ENCODE assay signal across 20 cellular contexts in genomic region chr13:113161433-113161832, GRCh38. TPM values are rescaled to one million over a fixed set of nuclear protein-coding genes. Genes with fewer than 3 reads are reported as not detected.
DNase-seq lines count a peak whose midpoint lies in the region; ATAC-seq lines count a peak whose summit lies in the region.
"Had no signal": no experiment of that assay in that cellular context is flagged by ENCODE, and none has a peak within 500 bp of the region (broad histone marks: within the 10 kb centered on the region; RNA-seq: fewer than 3 reads in every experiment).

No MANE protein-coding gene starts in this region.

- H3K9me3 ChIP-seq in naive thymus-derived CD4-positive, alpha-beta T cell (ENCODE audit: control insufficient read depth in 2 of 3, low read length in 3 of 3) = no peaks in the 10 kb centered on the region
- H3K9me3 ChIP-seq: gastroesophageal sphincter, neutrophil, tibial nerve had no signal

- H3K27me3 Mint-ChIP-seq in T-helper 1 cell treated with Interleukin-12 subunit alpha and Interleukin-12 subunit beta and Interleukin-4 antibody, amounts not matched to agents 30 μg/mL and 1 μg/mL, for 36 hours (ENCODE audit: low read depth) = peaks cover 12% of the 10 kb centered on the region
- no peaks in the 10 kb centered on the region for H3K27me3 Mint-ChIP-seq in activated CD8-positive, alpha-beta T cell treated with anti-CD3 and anti-CD28 coated beads, Interleukin-2, amount 10 ng/mL, durations not matched to agents 7 days and 5 days (ENCODE audit: low read depth)
- H3K27me3 Mint-ChIP-seq in naive thymus-derived CD4-positive, alpha-beta T cell = peaks cover 0 to 4% (median 0%) of the 10 kb centered on the region in 5 donors

- peaks cover 13% of the 10 kb centered on the region for H3K4me1 Mint-ChIP-seq in T-helper 1 cell treated with Interleukin-12 subunit alpha and Interleukin-12 subunit beta and Interleukin-4 antibody, amounts not matched to agents 30 μg/mL and 1 μg/mL, for 36 hours (ENCODE audit: low read depth)
- H3K4me1 Mint-ChIP-seq in activated CD8-positive, alpha-beta T cell treated with anti-CD3 and anti-CD28 coated beads, Interleukin-2, amount 10 ng/mL, durations not matched to agents 7 days and 5 days (ENCODE audit: low read depth) = peaks cover 26% of the 10 kb centered on the region
- H3K4me1 Mint-ChIP-seq in naive thymus-derived CD4-positive, alpha-beta T cell = peaks cover 5 to 43% (median 34%) of the 10 kb centered on the region in 7 donors

- CTCF ChIA-PET in activated CD8-positive, alpha-beta T cell treated with anti-CD3 and anti-CD28 coated beads, Interleukin-2, amount 10 ng/mL, durations not matched to agents 7 days and 5 days (lab: Charles Lee) = no interaction called here
- CTCF ChIA-PET in naive thymus-derived CD4-positive, alpha-beta T cell (lab: Charles Lee) = no interaction called here

- DNase-seq in T-helper 1 cell = no peak
- peak; percentile 10 for DNase-seq in COR-L47 (lab: John Stamatoyannopoulos, UW)
- DNase-seq in activated CD8-positive, alpha-beta T cell treated with anti-CD3 and anti-CD28 coated beads, Interleukin-2, amount 10 ng/mL, durations not matched to agents 7 days and 5 days = no peak
- DNase-seq in naive thymus-derived CD4-positive, alpha-beta T cell = no peak
- DNase-seq in effector CD8-positive, alpha-beta T cell (lab: John Stamatoyannopoulos, UW) = no peak
- DNase-seq in DMS 273 treated with DMSO at 0.1 percent for 48 hours (lab: John Stamatoyannopoulos, UW) = no peak
- DNase-seq: dermis blood vessel endothelial cell, GM23248, NCI-H1930, NCI-H510A, retina had no signal

- peak overlapping the region; percentile 78 for H3K4me3 Mint-ChIP-seq in T-helper 1 cell treated with Interleukin-12 subunit alpha and Interleukin-12 subunit beta and Interleukin-4 antibody, amounts not matched to agents 30 μg/mL and 1 μg/mL, for 36 hours
- no peak overlapping the region for H3K4me3 Mint-ChIP-seq in activated CD8-positive, alpha-beta T cell treated with anti-CD3 and anti-CD28 coated beads, Interleukin-2, amount 10 ng/mL, durations not matched to agents 7 days and 5 days
- H3K4me3 Mint-ChIP-seq in naive thymus-derived CD4-positive, alpha-beta T cell = peak overlapping the region in 6 of 10 donors; percentile 8 to 88 (median 48)

- no peaks in the 10 kb centered on the region for H3K36me3 ChIP-seq in naive thymus-derived CD4-positive, alpha-beta T cell (ENCODE audit: control insufficient read depth in 2 of 3, insufficient read depth in 3 of 3, low read length in 3 of 3)
- H3K36me3 ChIP-seq: gastroesophageal sphincter, neutrophil, tibial nerve had no signal

- H3K27me3 ChIP-seq in naive thymus-derived CD4-positive, alpha-beta T cell (ENCODE audit: control insufficient read depth in 2 of 2, insufficient read depth in 2 of 2, low read length in 2 of 2) = no peaks in the 10 kb centered on the region

- ATAC-seq in activated CD8-positive, alpha-beta T cell treated with anti-CD3 and anti-CD28 coated beads, Interleukin-2, amount 10 ng/mL, durations not matched to agents 7 days and 5 days = no peak
- no peak for ATAC-seq in naive thymus-derived CD4-positive, alpha-beta T cell
- ATAC-seq in GM18873 (IDR thresholded peaks at IDR 0.05; ENCODE audit: low FRiP score, unreplicated experiment) = no peak
- ATAC-seq: gastroesophageal sphincter had no signal

- H3K27ac ChIP-seq in naive thymus-derived CD4-positive, alpha-beta T cell (ENCODE audit: low read depth, low read length) = peak overlapping the region; percentile 29
- H3K27ac ChIP-seq: gastroesophageal sphincter, GM23248, neutrophil, tibial nerve had no signal

- H3K9me3 Mint-ChIP-seq in T-helper 1 cell treated with Interleukin-12 subunit alpha and Interleukin-12 subunit beta and Interleukin-4 antibody, amounts not matched to agents 30 μg/mL and 1 μg/mL, for 36 hours = peaks cover 8% of the 10 kb centered on the region
- H3K9me3 Mint-ChIP-seq in activated CD8-positive, alpha-beta T cell treated with anti-CD3 and anti-CD28 coated beads, Interleukin-2, amount 10 ng/mL, durations not matched to agents 7 days and 5 days (ENCODE audit: insufficient read depth) = peaks cover 8% of the 10 kb centered on the region
- peaks cover 0 to 7% (median 0%) of the 10 kb centered on the region in 11 donors for H3K9me3 Mint-ChIP-seq in naive thymus-derived CD4-positive, alpha-beta T cell

- intact Hi-C loops in naive thymus-derived CD4-positive, alpha-beta T cell (cut with micrococcal nuclease) = no loop called here

- peaks cover 8% of the 10 kb centered on the region in 2 donors for H3K4me1 ChIP-seq in naive thymus-derived CD4-positive, alpha-beta T cell (ENCODE audit: control insufficient read depth in 2 of 2, insufficient read depth in 2 of 2, low read length in 2 of 2)
- H3K4me1 ChIP-seq: gastroesophageal sphincter, tibial nerve had no signal

- H3K27ac Mint-ChIP-seq in T-helper 1 cell treated with Interleukin-12 subunit alpha and Interleukin-12 subunit beta and Interleukin-4 antibody, amounts not matched to agents 30 μg/mL and 1 μg/mL, for 36 hours = peak overlapping the region; percentile 67
- peak overlapping the region; percentile 82 for H3K27ac Mint-ChIP-seq in activated CD8-positive, alpha-beta T cell treated with anti-CD3 and anti-CD28 coated beads, Interleukin-2, amount 10 ng/mL, durations not matched to agents 7 days and 5 days
- peak overlapping the region in 5 of 9 donors; percentile 4 to 75 (median 51) for H3K27ac Mint-ChIP-seq in naive thymus-derived CD4-positive, alpha-beta T cell

- H3K4me3 ChIP-seq in naive thymus-derived CD4-positive, alpha-beta T cell (ENCODE audit: low read length) = no peak overlapping the region
- H3K4me3 ChIP-seq: gastroesophageal sphincter, GM23248, tibial nerve had no signal

- POLR2A ChIA-PET in activated CD8-positive, alpha-beta T cell treated with anti-CD3 and anti-CD28 coated beads, Interleukin-2, amount 10 ng/mL, durations not matched to agents 7 days and 5 days (lab: Charles Lee) = no interaction called here
- POLR2A ChIA-PET in naive thymus-derived CD4-positive, alpha-beta T cell (lab: Charles Lee) = no interaction called here

- peaks cover 9% of the 10 kb centered on the region for H3K36me3 Mint-ChIP-seq in T-helper 1 cell treated with Interleukin-12 subunit alpha and Interleukin-12 subunit beta and Interleukin-4 antibody, amounts not matched to agents 30 μg/mL and 1 μg/mL, for 36 hours (ENCODE audit: low read depth)
- peaks cover 15% of the 10 kb centered on the region for H3K36me3 Mint-ChIP-seq in activated CD8-positive, alpha-beta T cell treated with anti-CD3 and anti-CD28 coated beads, Interleukin-2, amount 10 ng/mL, durations not matched to agents 7 days and 5 days (ENCODE audit: low read depth)
- H3K36me3 Mint-ChIP-seq in naive thymus-derived CD4-positive, alpha-beta T cell = peaks cover 0 to 10% (median 0%) of the 10 kb centered on the region in 5 donors

RNA-seq across cellular contexts. Expression of gene PROZ, which starts 3.0 kb away (rescaled TPM):
- not detected for total RNA-seq in activated CD8-positive, alpha-beta T cell treated with anti-CD3 and anti-CD28 coated beads, Interleukin-2, amount 10 ng/mL, durations not matched to agents 7 days and 5 days
- under 1 TPM in 1 of 5 experiments, not detected in 4; 0.24 TPM for total RNA-seq in naive thymus-derived CD4-positive, alpha-beta T cell
- not detected for polyA plus RNA-seq in naive thymus-derived CD4-positive, alpha-beta T cell
- total RNA-seq: A172, epithelial cell of proximal tubule, gastroesophageal sphincter, GM23248, MCF 10A, tibial nerve had no signal
- polyA plus RNA-seq: BJ, GM23248 had no signal

RNA-seq across cellular contexts. Expression of gene F10, which starts 38.8 kb away (rescaled TPM):
- not detected for total RNA-seq in activated CD8-positive, alpha-beta T cell treated with anti-CD3 and anti-CD28 coated beads, Interleukin-2, amount 10 ng/mL, durations not matched to agents 7 days and 5 days
- total RNA-seq in naive thymus-derived CD4-positive, alpha-beta T cell = not detected
- not detected for polyA plus RNA-seq in naive thymus-derived CD4-positive, alpha-beta T cell
- total RNA-seq: dermis blood vessel endothelial cell, MCF 10A had no signal

RNA-seq across cellular contexts. Expression of gene PCID2, which starts 47.0 kb away (rescaled TPM):
- 10 to 100 TPM; 49.3 to 52.4 TPM for total RNA-seq in activated CD8-positive, alpha-beta T cell treated with anti-CD3 and anti-CD28 coated beads, Interleukin-2, amount 10 ng/mL, durations not matched to agents 7 days and 5 days
- total RNA-seq in naive thymus-derived CD4-positive, alpha-beta T cell = 10 to 100 TPM; 44.2 to 83.7 (median 77.1) TPM
- polyA plus RNA-seq in naive thymus-derived CD4-positive, alpha-beta T cell = 10 to 100 TPM; 62.9 to 84.4 TPM

RNA-seq across cellular contexts. Expression of gene CUL4A, which starts 48.0 kb away (rescaled TPM):
- 10 to 100 TPM; 65.9 to 70.5 TPM for total RNA-seq in activated CD8-positive, alpha-beta T cell treated with anti-CD3 and anti-CD28 coated beads, Interleukin-2, amount 10 ng/mL, durations not matched to agents 7 days and 5 days
- total RNA-seq in naive thymus-derived CD4-positive, alpha-beta T cell = 10 to 100 TPM; 69.2 to 94.7 (median 82.3) TPM
- 10 to 100 TPM; 35.0 to 61.2 TPM for polyA plus RNA-seq in naive thymus-derived CD4-positive, alpha-beta T cell

RNA-seq across cellular contexts. Expression of gene F7, which starts 55.8 kb away (rescaled TPM):
- total RNA-seq in activated CD8-positive, alpha-beta T cell treated with anti-CD3 and anti-CD28 coated beads, Interleukin-2, amount 10 ng/mL, durations not matched to agents 7 days and 5 days = not detected
- under 1 TPM in 1 of 5 experiments, not detected in 4; 0.40 TPM for total RNA-seq in naive thymus-derived CD4-positive, alpha-beta T cell
- polyA plus RNA-seq in naive thymus-derived CD4-positive, alpha-beta T cell = not detected
- total RNA-seq: A172, dermis blood vessel endothelial cell, GM23248, MCF 10A, tibial nerve had no signal
- polyA plus RNA-seq: GM23248 had no signal
